ENCODE assay signal across 11 cellular contexts in genomic region chr17:29583324-29584248, GRCh38. TPM values are rescaled to one million over a fixed set of nuclear protein-coding genes. Genes with fewer than 3 reads are reported as not detected.
DNase-seq lines count a peak whose midpoint lies in the region; ATAC-seq and TF ChIP-seq lines count a peak whose summit lies in the region.
"Had no signal": no experiment of that assay in that cellular context is flagged by ENCODE, and none has a peak within 500 bp of the region (broad histone marks: within the 10 kb centered on the region; RNA-seq: fewer than 3 reads in every experiment).

No MANE protein-coding gene starts in this region.

- H3K36me3 Mint-ChIP-seq in CD4-positive, CD25-positive, alpha-beta regulatory T cell: peaks cover 18% of the 10 kb centered on the region

- no peak for TF ChIP-seq POLR2A in breast epithelium (IDR thresholded peaks at IDR 0.05)

- H3K4me3 ChIP-seq in CD4-positive, CD25-positive, alpha-beta regulatory T cell (ENCODE audit: low read depth, low read length): no peak overlapping the region
- H3K4me3 ChIP-seq in breast epithelium: peak overlapping the region in 1 of 3 donors; percentile 26
- no peak overlapping the region for H3K4me3 ChIP-seq in mucosa of descending colon

- H3K4me1 Mint-ChIP-seq in CD4-positive, CD25-positive, alpha-beta regulatory T cell: peaks cover 11 to 63% (median 34%) of the 10 kb centered on the region in 4 donors

- H3K27ac ChIP-seq in CD4-positive, CD25-positive, alpha-beta regulatory T cell (ENCODE audit: insufficient read depth, low read length, poor library complexity, severe bottlenecking): no peak overlapping the region
- peak overlapping the region; percentile 22 to 71 for H3K27ac ChIP-seq in breast epithelium
- H3K27ac ChIP-seq: KMS-11 had no signal

- no peak for DNase-seq in CD4-positive, CD25-positive, alpha-beta regulatory T cell
- DNase-seq in HPDE6-E6E7 (ENCODE audit: extremely low spot score) (peak; percentile 80), breast epithelium (ENCODE audit: low spot score in 2 of 2) (no peak), mucosa of descending colon (peak in 2 of 3 donors; percentile 30 to 50), NCI-H1048 (lab: John Stamatoyannopoulos, UW) (no peak), A172 (ENCODE audit: low spot score) (no peak), NOMO-1 treated with DMSO at 0.1 percent for 48 hours (lab: John Stamatoyannopoulos, UW; ENCODE audit: unreplicated experiment) (no peak)
- DNase-seq: effector CD8-positive, alpha-beta T cell; stimulated activated CD4-positive, alpha-beta T cell treated with anti-CD3 and anti-CD28 coated beads, Interleukin-4, amount 100 ng/mL, for 24 hours had no signal

- peaks cover 47% of the 10 kb centered on the region for H3K4me1 ChIP-seq in CD4-positive, CD25-positive, alpha-beta regulatory T cell (ENCODE audit: control insufficient read depth, insufficient read depth, low read length, poor library complexity, severe bottlenecking)
- H3K4me1 ChIP-seq in breast epithelium: peaks cover 0 to 8% of the 10 kb centered on the region in 2 donors
- H3K4me1 ChIP-seq in mucosa of descending colon (ENCODE audit: low read depth): peaks cover 11% of the 10 kb centered on the region

- H3K27me3 Mint-ChIP-seq in CD4-positive, CD25-positive, alpha-beta regulatory T cell: no peaks in the 10 kb centered on the region

- peaks cover 18% of the 10 kb centered on the region for H3K36me3 ChIP-seq in CD4-positive, CD25-positive, alpha-beta regulatory T cell (ENCODE audit: control insufficient read depth, insufficient read depth, low read length)
- H3K36me3 ChIP-seq in breast epithelium (no peaks in the 10 kb centered on the region), mucosa of descending colon (ENCODE audit: low read depth) (no peaks in the 10 kb centered on the region)

- TF ChIP-seq CTCF in breast epithelium (IDR thresholded peaks at IDR 0.05) (no peak), mucosa of descending colon (IDR thresholded peaks at IDR 0.05) (no peak)

- H3K9me3 Mint-ChIP-seq in CD4-positive, CD25-positive, alpha-beta regulatory T cell: peaks cover 0 to 1% (median 0%) of the 10 kb centered on the region in 7 donors

- peak overlapping the region in 2 of 4 donors; percentile 43 to 91 for H3K4me3 Mint-ChIP-seq in CD4-positive, CD25-positive, alpha-beta regulatory T cell

- intact Hi-C loops in breast epithelium (cut with DNase I; ENCODE audit: low total_unique reads) (no loop called here), mucosa of descending colon (cut with DNase I, micrococcal nuclease) (no loop called here)

- H3K9me3 ChIP-seq in CD4-positive, CD25-positive, alpha-beta regulatory T cell (ENCODE audit: control insufficient read depth in 2 of 2, low read length in 2 of 2): no peaks in the 10 kb centered on the region
- H3K9me3 ChIP-seq in breast epithelium (no peaks in the 10 kb centered on the region), mucosa of descending colon (no peaks in the 10 kb centered on the region)

- H3K27ac Mint-ChIP-seq in CD4-positive, CD25-positive, alpha-beta regulatory T cell: peak overlapping the region; percentile 69 to 82 (median 79)

- H3K27me3 ChIP-seq in CD4-positive, CD25-positive, alpha-beta regulatory T cell (ENCODE audit: control insufficient read depth, insufficient read depth, low read length): no peaks in the 10 kb centered on the region
- no peaks in the 10 kb centered on the region for H3K27me3 ChIP-seq in breast epithelium

- ATAC-seq in CD4-positive, CD25-positive, alpha-beta regulatory T cell (ENCODE audit: low read depth in 2 of 2): no peak
- no peak for ATAC-seq in mucosa of descending colon
- ATAC-seq in HG03135 (IDR thresholded peaks at IDR 0.05; ENCODE audit: unreplicated experiment): no peak

RNA-seq across cellular contexts. Expression of gene GIT1, which starts 5.9 kb away (rescaled TPM):
- total RNA-seq in CD4-positive, CD25-positive, alpha-beta regulatory T cell: 41.5 TPM
- 1 to 10 TPM; 5.5 to 9.2 (median 6.4) TPM for polyA plus RNA-seq in CD4-positive, CD25-positive, alpha-beta regulatory T cell
- total RNA-seq in breast epithelium (10 to 100 TPM; 28.5 to 41.3 (median 31.2) TPM), mucosa of descending colon (10 to 100 TPM; 28.6 to 41.0 (median 37.2) TPM)
- 51.8 and 53.2 TPM in 2 replicates for total RNA-seq in A172 (2014; rRNA removed; shearing (Covaris generic))

RNA-seq across cellular contexts. Expression of gene ANKRD13B, which starts 9.3 kb away (rescaled TPM):
- total RNA-seq in CD4-positive, CD25-positive, alpha-beta regulatory T cell: 5.9 TPM
- under 1 TPM in 2 of 4 donors, not detected in 2; 0.05 to 0.18 TPM for polyA plus RNA-seq in CD4-positive, CD25-positive, alpha-beta regulatory T cell
- 10 to 100 TPM in 1 of 3 donors, 1 to 10 TPM in 2; 8.5 to 13.0 (median 9.2) TPM for total RNA-seq in breast epithelium
- total RNA-seq in mucosa of descending colon: 10 to 100 TPM in 1 of 3 donors, 1 to 10 TPM in 2; 2.2 to 11.2 (median 3.3) TPM
- 17.6 and 21.8 TPM in 2 replicates for total RNA-seq in A172 (2014; rRNA removed; shearing (Covaris generic))

RNA-seq across cellular contexts. Expression of gene TP53I13, which starts 15.1 kb away (rescaled TPM):
- 87.4 TPM for total RNA-seq in CD4-positive, CD25-positive, alpha-beta regulatory T cell
- 10 to 100 TPM; 22.2 to 36.4 (median 26.2) TPM for polyA plus RNA-seq in CD4-positive, CD25-positive, alpha-beta regulatory T cell
- total RNA-seq in breast epithelium (100 to 1,000 TPM in 1 of 3 donors, 10 to 100 TPM in 2; 34.1 to 114 (median 56.0) TPM), mucosa of descending colon (10 to 100 TPM; 43.9 to 75.4 (median 46.9) TPM)
- total RNA-seq in A172 (2014; rRNA removed; shearing (Covaris generic)): 64.1 and 68.5 TPM in 2 replicates

RNA-seq across cellular contexts. Expression of gene ABHD15, which starts 16.7 kb away (rescaled TPM):
- 9.9 TPM for total RNA-seq in CD4-positive, CD25-positive, alpha-beta regulatory T cell
- polyA plus RNA-seq in CD4-positive, CD25-positive, alpha-beta regulatory T cell: 1 to 10 TPM; 6.2 to 9.2 (median 7.4) TPM
- total RNA-seq in breast epithelium (10 to 100 TPM in 1 of 3 donors, 1 to 10 TPM in 2; 7.9 to 29.3 (median 9.8) TPM), mucosa of descending colon (10 to 100 TPM; 12.9 to 19.5 (median 13.6) TPM)
- total RNA-seq in A172 (2014; rRNA removed; shearing (Covaris generic)): 11.6 and 11.7 TPM in 2 replicates

RNA-seq across cellular contexts. Expression of gene CORO6, which starts 39.1 kb away (rescaled TPM):
- total RNA-seq in CD4-positive, CD25-positive, alpha-beta regulatory T cell: 4.3 TPM
- polyA plus RNA-seq in CD4-positive, CD25-positive, alpha-beta regulatory T cell: under 1 TPM in 3 of 4 donors, not detected in 1; 0.15 to 0.52 (median 0.38) TPM
- total RNA-seq in breast epithelium: 10 to 100 TPM in 2 of 3 donors, 1 to 10 TPM in 1; 6.6 to 21.3 (median 16.8) TPM
- 10 to 100 TPM in 1 of 3 donors, 1 to 10 TPM in 2; 1.2 to 21.3 (median 2.5) TPM for total RNA-seq in mucosa of descending colon
- 12.2 and 14.8 TPM in 2 replicates for total RNA-seq in A172 (2014; rRNA removed; shearing (Covaris generic))

Comparison
In these comparisons a context has a peak if more than half of its experiments do, and no peak if none do; other contexts are left out.
1. DNase-seq: peak in HPDE6-E6E7 (single experiment) and mucosa of descending colon (2 of 3); none in CD4-positive, CD25-positive, alpha-beta regulatory T cell (0 of 3), breast epithelium (0 of 2), NCI-H1048 (single experiment), A172 (single experiment) and NOMO-1 treated with DMSO at 0.1 percent for 48 hours (single experiment).